8 cellular contexts compared by ENCODE assay signal in genomic region chr12:95548539-95549391, GRCh38. TPM values are rescaled to one million over a fixed set of nuclear protein-coding genes. Genes with fewer than 3 reads are reported as not detected.
A peak's percentile ranks its signal among the peaks of the same experiment; 100 is the strongest.
DNase-seq lines count a peak whose midpoint lies in the region; ATAC-seq, FAIRE-seq and TF ChIP-seq lines count a peak whose summit lies in the region.

No MANE protein-coding gene starts in this region.

- in situ Hi-C loops in HepG2 (cut with HindIII; ENCODE audit: extremely low pct_ligation_motif_present, low pct_unique_long_range_greater_than_20kb), result loop anchor here (25.0 kb wide), 1 partner anchor 436 kb away; no protein-coding TSS in a partner anchor

- H3K9ac ChIP-seq in HepG2 (ENCODE audit: insufficient read depth, low read depth, low read length), result no peak overlapping the region

- peak overlapping the region; percentile 49 for H3K4me2 ChIP-seq in HepG2 (ENCODE audit: low read depth, low read length)

- TF ChIP-seq RAD21 in HepG2 (CRISPR knock-in tag; IDR thresholded peaks at IDR 0.05), result no peak

- peaks cover 55% of the 10 kb centered on the region for H3K27me3 Mint-ChIP-seq in chondrocyte (ENCODE audit: low read depth)

- intact Hi-C loops in Right ventricle myocardium inferior (cut with DNase I) (loop anchor here (10.0 kb wide), 1 partner anchor 1094 kb away; the partner anchor contains the start of gene CEP83), cardiac septum (cut with DNase I) (no loop called here), HepG2 (cut with micrococcal nuclease; ENCODE audit: unreplicated experiment) (no loop called here)

- FAIRE-seq in HepG2 (lab: Jason Lieb, UNC), result no peak

- H3K4me3 Mint-ChIP-seq in chondrocyte (ENCODE audit: unreplicated experiment), result peak overlapping the region; percentile 65

- H3K9me3 Mint-ChIP-seq in chondrocyte (ENCODE audit: low read depth), result peaks cover 6% of the 10 kb centered on the region

- POLR2A ChIA-PET in HepG2 (lab: Yijun Ruan, JAX), result no interaction called here

- no peak overlapping the region for H3K27ac ChIP-seq in HepG2 (ENCODE audit: extremely low read length, insufficient read depth, low read length)

- no peak overlapping the region for H2AFZ ChIP-seq in HepG2 (ENCODE audit: low read length)

- no peaks in the 10 kb centered on the region for H4K20me1 ChIP-seq in HepG2 (ENCODE audit: insufficient read depth, low read length)

- H3K4me1 Mint-ChIP-seq in chondrocyte (ENCODE audit: low read depth), result peaks cover 7% of the 10 kb centered on the region

- peak overlapping the region; percentile 37 to 60 (median 49); a peak in 4 of 6 replicates for H3K4me3 ChIP-seq in HepG2 (replicated peaks in 1 of 3; ENCODE audit: insufficient read depth in 1 of 3, low read depth in 2 of 3, low read length in 3 of 3)

- no TSS peak for BruUV-seq in HepG2 (replicated peaks; lab: Mats Ljungman, UMichigan)

- peaks cover 6% of the 10 kb centered on the region for H3K36me3 Mint-ChIP-seq in chondrocyte (ENCODE audit: low read depth)

- WGBS in HepG2 (ENCODE audit: low lambda C conversion rate), result 79% methylated on average over 92 of the region's 98 CpGs

- peaks cover 0 to 35% of the 10 kb centered on the region in 2 experiments; a peak in 2 of 5 replicates for H3K27me3 ChIP-seq in HepG2 (ENCODE audit: control insufficient read depth in 1 of 2, insufficient read depth in 2 of 2, low read length in 2 of 2)

- no peak for TF ChIP-seq EP300 in HepG2 (IDR thresholded peaks at IDR 0.05; ENCODE audit: low read depth in 2 of 2, low read length in 2 of 2)
- no peak for TF ChIP-seq EP300 in HepG2 (CRISPR knock-in tag; IDR thresholded peaks at IDR 0.05; ENCODE audit: borderline replicate concordance)

- no peaks in the 10 kb centered on the region for H3K36me3 ChIP-seq in HepG2 (replicated peaks in 1 of 2; ENCODE audit: control insufficient read depth in 1 of 2, insufficient read depth in 2 of 2, low read length in 2 of 2)

- DNase-seq in Right ventricle myocardium inferior (ENCODE audit: missing footprints) (peak; percentile 80), cardiac septum (ENCODE audit: low spot score) (no peak), chondrocyte (ENCODE audit: low spot score) (no peak), HepG2 (ENCODE audit: low spot score) (no peak), NOMO-1 treated with DMSO at 0.1 percent for 48 hours (lab: John Stamatoyannopoulos, UW; ENCODE audit: unreplicated experiment) (no peak)
- DNase-seq in activated CD4-positive, alpha-beta T cell treated with anti-CD3 and anti-CD28 coated beads for 24 hours (ENCODE audit: low read depth in 2 of 2), result peak; percentile 46 to 49
- peak; percentile 66 for DNase-seq in stimulated activated CD4-positive, alpha-beta T cell treated with anti-CD3 and anti-CD28 coated beads, Interleukin-2, amount 100 ng/mL, for 4 hours (ENCODE audit: low read depth)

- TF ChIP-seq CTCF in chondrocyte (IDR thresholded peaks at IDR 0.05) (no peak), HepG2 (CRISPR knock-in tag; IDR thresholded peaks at IDR 0.05) (no peak)

- CTCF ChIA-PET in HepG2 (lab: Yijun Ruan, JAX; ENCODE audit: low intra/inter-chr PET ratio, low total read pairs), result no interaction called here

- peaks cover 4% of the 10 kb centered on the region for H3K9me3 ChIP-seq in HepG2 (ENCODE audit: low read length)

- no peaks in the 10 kb centered on the region for H3K79me2 ChIP-seq in HepG2 (ENCODE audit: insufficient read depth, low read length)

- H3K27ac Mint-ChIP-seq in chondrocyte (ENCODE audit: unreplicated experiment), result no peak overlapping the region

- no peak for TF ChIP-seq POLR2A in HepG2 (IDR thresholded peaks at IDR 0.05; ENCODE audit: insufficient read depth in 1 of 2, low read depth in 2 of 2, low read length in 2 of 2)

- H3K4me1 ChIP-seq in HepG2 (ENCODE audit: insufficient read depth, low read length), result no peaks in the 10 kb centered on the region

- ATAC-seq in Right ventricle myocardium inferior (peak; percentile 94), HepG2 (peak; percentile 38; the same call in 2 of the 3 replicates), HG02973 (IDR thresholded peaks at IDR 0.05; ENCODE audit: unreplicated experiment) (no peak)

TF ChIP-seq in HepG2, 621 proteins besides CTCF, POLR2A, EP300 and RAD21:
- no peak for TF ChIP-seq ZBTB7A (CRISPR knock-in tag; IDR thresholded peaks at IDR 0.05)
- peak; percentile 28; the same call in 1 of the 2 replicates for TF ChIP-seq ZNF777 (CRISPR knock-in tag; IDR thresholded peaks at IDR 0.05)
- peak; percentile 76 for TF ChIP-seq YY1 (IDR thresholded peaks at IDR 0.05; ENCODE audit: insufficient read depth, insufficient replicate concordance, low read depth, low read length)
- TF ChIP-seq TAF1 (CRISPR knock-in tag; IDR thresholded peaks at IDR 0.05), result no peak
- TF ChIP-seq ZNF687 (CRISPR knock-in tag; IDR thresholded peaks at IDR 0.05), result peak; percentile 37

RNA-seq across cellular contexts. Expression of gene USP44, which starts 2.5 kb away (rescaled TPM):
- total RNA-seq in Right ventricle myocardium inferior, result 1.0 TPM
- 0.35 TPM for total RNA-seq in cardiac septum
- total RNA-seq in chondrocyte, result 0.18 TPM in 1 of 3 replicates, not detected in the others
- 0.07 and 0.11 TPM in 2 replicates for total RNA-seq in HepG2 (2016; rRNA removed; fragmentation: Illumina TruSeq; extraction: Trizol)
- 0.35 TPM in 1 of 2 replicates, not detected in the other for total RNA-seq in HepG2 (2016; cell fraction: cytosol; rRNA removed; fragmentation: Illumina TruSeq; extraction: Trizol; ENCODE audit: low read depth)
- total RNA-seq in HepG2 (2016; cell fraction: insoluble cytoplasmic fraction; rRNA removed; fragmentation: Illumina TruSeq; extraction: Trizol), result 0.11 and 0.12 TPM in 2 replicates
- total RNA-seq in HepG2 (2016; cell fraction: membrane; rRNA removed; fragmentation: Illumina TruSeq; extraction: Trizol), result 0.22 TPM in 1 of 2 replicates, not detected in the other
- total RNA-seq in HepG2 (2016; cell fraction: nucleus; rRNA removed; fragmentation: Illumina TruSeq; extraction: Trizol), result not detected in 2 replicates
- polyA plus RNA-seq in HepG2 (2011; rRNA removed), result 0.04 and 0.05 TPM in 2 replicates
- polyA plus RNA-seq in HepG2 (2011; cell fraction: cytosol; rRNA removed), result 0.08 TPM in 1 of 2 replicates, not detected in the other
- polyA plus RNA-seq in HepG2 (2011; cell fraction: nucleus; rRNA removed), result 0.06 TPM in 1 of 2 replicates, not detected in the other
- polyA plus RNA-seq in HepG2 (2012), result 0.11 and 0.12 TPM in 2 replicates
- not detected in 2 replicates for polyA plus RNA-seq in HepG2 (2016; cell fraction: cytosol; fragmentation: Illumina TruSeq; extraction: Trizol; ENCODE audit: low read depth)
- polyA plus RNA-seq in HepG2 (2016; cell fraction: insoluble cytoplasmic fraction; fragmentation: Illumina TruSeq; extraction: Trizol; ENCODE audit: low read depth), result 0.09 TPM in 1 of 2 replicates, not detected in the other
- not detected in 2 replicates for polyA plus RNA-seq in HepG2 (2016; cell fraction: membrane; fragmentation: Illumina TruSeq; extraction: Trizol; ENCODE audit: low read depth)
- 0.79 TPM in 1 of 2 replicates, not detected in the other for polyA plus RNA-seq in HepG2 (2016; cell fraction: nucleus; fragmentation: Illumina TruSeq; extraction: Trizol; ENCODE audit: insufficient read depth, low read depth)
- not detected in 2 replicates for polyA minus RNA-seq in HepG2 (2011; rRNA and poly(A)+ RNA removed; ENCODE audit: low replicate concordance)
- polyA minus RNA-seq in HepG2 (2011; cell fraction: cytosol; rRNA and poly(A)+ RNA removed), result not detected in 2 replicates
- polyA minus RNA-seq in HepG2 (2011; cell fraction: nucleus; rRNA and poly(A)+ RNA removed), result not detected in 2 replicates

Comparison
In these comparisons a context has a peak if more than half of its experiments do, and no peak if none do; other contexts are left out.
1. DNase-seq: peak in Right ventricle myocardium inferior (single experiment), activated CD4-positive, alpha-beta T cell treated with anti-CD3 and anti-CD28 coated beads for 24 hours (2 of 2) and stimulated activated CD4-positive, alpha-beta T cell treated with anti-CD3 and anti-CD28 coated beads, Interleukin-2, amount 100 ng/mL, for 4 hours (single experiment); none in cardiac septum (single experiment), chondrocyte (single experiment), HepG2 (single experiment) and NOMO-1 treated with DMSO at 0.1 percent for 48 hours (single experiment).